ENCODE assay signal across 25 cellular contexts in the genomic region with DNA sequence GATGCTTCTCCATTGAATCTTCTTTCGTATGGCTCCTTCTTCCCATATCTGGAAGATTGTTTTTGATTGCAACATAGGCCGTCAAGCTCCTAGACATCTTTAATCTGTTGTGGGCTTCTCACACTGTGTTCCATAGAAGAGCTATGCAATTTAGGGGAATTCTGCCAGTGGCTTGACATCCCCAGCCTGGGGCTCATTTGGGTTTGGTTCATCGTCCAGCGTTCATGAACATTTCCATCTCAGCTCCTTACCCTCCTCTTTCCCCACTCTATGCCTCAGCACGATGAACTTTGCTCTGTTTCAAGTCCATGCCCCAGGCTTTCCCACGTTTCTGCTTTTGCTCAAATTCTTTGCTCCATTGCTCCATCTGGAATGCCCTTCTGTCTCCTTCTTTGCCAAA. TPM values are rescaled to one million over a fixed set of nuclear protein-coding genes. Genes with fewer than 3 reads are reported as not detected.
DNase-seq lines count a peak whose midpoint lies in the region; ATAC-seq and TF ChIP-seq lines count a peak whose summit lies in the region.
"Had no signal": no experiment of that assay in that cellular context is flagged by ENCODE, and none has a peak within 500 bp of the region (broad histone marks: within the 10 kb centered on the region; RNA-seq: fewer than 3 reads in every experiment).

No MANE protein-coding gene starts in this region.

- peak overlapping the region; percentile 52 for H3K27ac ChIP-seq in VCaP
- no peak overlapping the region for H3K27ac ChIP-seq in upper lobe of left lung
- H3K27ac ChIP-seq: dorsolateral prefrontal cortex, foreskin keratinocyte, PC-9, skin epidermis had no signal

- TF ChIP-seq POLR2A in upper lobe of left lung (IDR thresholded peaks at IDR 0.05), result no peak

- WGBS in upper lobe of left lung, 2 donors, result 77 to 87% methylated on average over 6 of the region's 6 CpGs

- ATAC-seq in upper lobe of left lung (ENCODE audit: low FRiP score in 2 of 2), result peak; percentile 14 to 71
- no peak for ATAC-seq in HG02571 (IDR thresholded peaks at IDR 0.05; ENCODE audit: unreplicated experiment)
- ATAC-seq in GM18517 (IDR thresholded peaks at IDR 0.05; ENCODE audit: unreplicated experiment), result no peak
- ATAC-seq in esophagus mucosa, result no peak
- ATAC-seq: foreskin keratinocyte, left colon, natural killer cell had no signal

- no peaks in the 10 kb centered on the region for H3K27me3 ChIP-seq in upper lobe of left lung
- H3K27me3 ChIP-seq: foreskin keratinocyte had no signal

- peak; percentile 36 for DNase-seq in fibroblast of pulmonary artery (ENCODE audit: low read depth)
- peak; percentile 33 for DNase-seq in mucosa of gallbladder (ENCODE audit: low spot score)
- no peak for DNase-seq in upper lobe of left lung
- DNase-seq: activated CD4-positive, alpha-beta T cell treated with anti-CD3 and anti-CD28 coated beads for 4 hours; activated CD8-positive, alpha-beta memory T cell treated with anti-CD3 and anti-CD28 coated beads for 24 hours; activated effector memory CD4-positive, alpha-beta T cell treated with anti-CD3 and anti-CD28 coated beads, Interleukin-2, amount 50 U/mL, for 16 hours; activated naive CD8-positive, alpha-beta T cell treated with anti-CD3 and anti-CD28 coated beads, Interleukin-2, amount 10 ng/mL, durations not matched to agents 7 days and 5 days; CD4-positive, alpha-beta memory T cell; cerebellar nuclear complex; dorsolateral prefrontal cortex; foreskin keratinocyte; left colon; natural killer cell; NCI-H1092; NCI-H187; NCI-H526; NK-92 treated with Interleukin-12 subunit alpha and Interleukin-12 subunit beta, amount 100 ng/mL, for 24 hours; PC-9; SHP77 treated with DMSO at 0.1 percent for 48 hours; stimulated activated CD8-positive, alpha-beta memory T cell treated with anti-CD3 and anti-CD28 coated beads, Interleukin-4, amount 100 ng/mL, for 48 hours had no signal

- peaks cover 0 to 7% (median 0%) of the 10 kb centered on the region in 4 donors for H3K9me3 ChIP-seq in upper lobe of left lung

- H3K4me3 ChIP-seq in fibroblast of pulmonary artery (replicated peaks; ENCODE audit: low read depth, low read length) (no peak overlapping the region), upper lobe of left lung (no peak overlapping the region)
- H3K4me3 ChIP-seq: dorsolateral prefrontal cortex, PC-9, skin epidermis had no signal

- no peaks in the 10 kb centered on the region for H3K4me1 ChIP-seq in upper lobe of left lung

- no peaks in the 10 kb centered on the region for H3K36me3 ChIP-seq in upper lobe of left lung

- TF ChIP-seq CTCF in VCaP (conservative IDR thresholded peaks at IDR 0.05) (no peak), fibroblast of pulmonary artery (IDR thresholded peaks at IDR 0.05; ENCODE audit: low read length, missing control alignments) (no peak), upper lobe of left lung (IDR thresholded peaks at IDR 0.05) (no peak)

- TF ChIP-seq EP300 in upper lobe of left lung (IDR thresholded peaks at IDR 0.05), result no peak

RNA-seq across cellular contexts. Expression of a gene that starts 26.0 kb away (rescaled TPM):
- total RNA-seq in mucosa of gallbladder (53.9 TPM), upper lobe of left lung (10 to 100 TPM in 5 of 6 donors, 1 to 10 TPM in 1; 6.0 to 23.4 (median 15.3) TPM), esophagus mucosa (3.7 TPM)

Comparison
In these comparisons a context has a peak if more than half of its experiments do, and no peak if none do; other contexts are left out.
1. DNase-seq: peak in fibroblast of pulmonary artery (single experiment) and mucosa of gallbladder (single experiment); none in upper lobe of left lung (0 of 2).
2. ATAC-seq: peak in upper lobe of left lung (2 of 2); none in HG02571 (single experiment), GM18517 (single experiment) and esophagus mucosa (single experiment).